ENCODE assay signal across 1 cellular context in the genomic region with DNA sequence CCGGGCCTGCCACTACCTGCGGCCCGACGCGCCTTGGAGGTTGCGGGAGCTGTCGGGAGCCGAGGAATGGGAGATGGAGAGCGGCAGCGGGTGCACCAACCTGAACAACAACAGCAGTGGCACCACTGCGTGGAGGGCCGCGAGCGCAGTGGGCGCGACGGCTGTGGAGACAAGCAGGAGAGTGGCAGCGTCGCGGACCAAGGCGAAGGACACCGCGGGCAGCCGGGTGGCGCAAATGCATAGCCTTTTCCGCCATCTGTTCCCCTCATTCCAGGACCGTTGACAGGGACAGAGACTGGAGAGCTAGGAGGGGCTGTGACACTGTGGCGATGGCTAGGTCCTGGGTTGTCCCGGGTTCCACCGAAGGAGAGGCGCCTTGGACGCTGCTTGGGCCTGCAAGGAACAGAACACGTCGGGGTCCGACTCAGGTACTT.
TF ChIP-seq lines count a peak whose summit lies in the region.

No MANE protein-coding gene starts in this region.

TF ChIP-seq in WTC11, 78 proteins besides CTCF, POLR2A, EP300 and RAD21 (continued from another document):
- TF ChIP-seq, protein P1, sequence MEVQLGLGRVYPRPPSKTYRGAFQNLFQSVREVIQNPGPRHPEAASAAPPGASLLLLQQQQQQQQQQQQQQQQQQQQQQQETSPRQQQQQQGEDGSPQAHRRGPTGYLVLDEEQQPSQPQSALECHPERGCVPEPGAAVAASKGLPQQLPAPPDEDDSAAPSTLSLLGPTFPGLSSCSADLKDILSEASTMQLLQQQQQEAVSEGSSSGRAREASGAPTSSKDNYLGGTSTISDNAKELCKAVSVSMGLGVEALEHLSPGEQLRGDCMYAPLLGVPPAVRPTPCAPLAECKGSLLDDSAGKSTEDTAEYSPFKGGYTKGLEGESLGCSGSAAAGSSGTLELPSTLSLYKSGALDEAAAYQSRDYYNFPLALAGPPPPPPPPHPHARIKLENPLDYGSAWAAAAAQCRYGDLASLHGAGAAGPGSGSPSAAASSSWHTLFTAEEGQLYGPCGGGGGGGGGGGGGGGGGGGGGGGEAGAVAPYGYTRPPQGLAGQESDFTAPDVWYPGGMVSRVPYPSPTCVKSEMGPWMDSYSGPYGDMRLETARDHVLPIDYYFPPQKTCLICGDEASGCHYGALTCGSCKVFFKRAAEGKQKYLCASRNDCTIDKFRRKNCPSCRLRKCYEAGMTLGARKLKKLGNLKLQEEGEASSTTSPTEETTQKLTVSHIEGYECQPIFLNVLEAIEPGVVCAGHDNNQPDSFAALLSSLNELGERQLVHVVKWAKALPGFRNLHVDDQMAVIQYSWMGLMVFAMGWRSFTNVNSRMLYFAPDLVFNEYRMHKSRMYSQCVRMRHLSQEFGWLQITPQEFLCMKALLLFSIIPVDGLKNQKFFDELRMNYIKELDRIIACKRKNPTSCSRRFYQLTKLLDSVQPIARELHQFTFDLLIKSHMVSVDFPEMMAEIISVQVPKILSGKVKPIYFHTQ (CRISPR knock-in tag; IDR thresholded peaks at IDR 0.05) = no peak
- TF ChIP-seq, protein P2, sequence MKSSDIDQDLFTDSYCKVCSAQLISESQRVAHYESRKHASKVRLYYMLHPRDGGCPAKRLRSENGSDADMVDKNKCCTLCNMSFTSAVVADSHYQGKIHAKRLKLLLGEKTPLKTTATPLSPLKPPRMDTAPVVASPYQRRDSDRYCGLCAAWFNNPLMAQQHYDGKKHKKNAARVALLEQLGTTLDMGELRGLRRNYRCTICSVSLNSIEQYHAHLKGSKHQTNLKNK (CRISPR knock-in tag; IDR thresholded peaks at IDR 0.05) = no peak
